Comparison of ENCODE assay signal across 19 cellular contexts in genomic region chr12:38159591-38160317, GRCh38.
"Had no signal": no experiment of that assay in that cellular context is flagged by ENCODE, and none has a peak within 500 bp of the region (broad histone marks: within the 10 kb centered on the region; RNA-seq: fewer than 3 reads in every experiment).

No MANE protein-coding gene starts in this region.

- H3K27me3 ChIP-seq: Peyer's patch had no signal

- DNase-seq: activated CD4-positive, CD25-positive, alpha-beta regulatory T cell; activated CD8-positive, alpha-beta T cell treated with anti-CD3 and anti-CD28 coated beads for 36 hours; activated effector memory CD4-positive, alpha-beta T cell treated with Interleukin-2 at 50 U/mL for 16 hours; activated naive CD4-positive, alpha-beta T cell; activated T-cell treated with anti-CD3 and anti-CD28 coated beads, Interleukin-2, amount 50 U/mL, for 24 hours; MM.1S; NCI-H1105 treated with DMSO at 0.1 percent for 48 hours; NCI-H1436 treated with DMSO at 0.1 percent for 48 hours; NCI-H187 treated with DMSO at 0.1 percent for 48 hours; NCI-H2081 treated with DMSO at 0.1 percent for 48 hours; NCI-H446; NCI-H524; SHP77 treated with DMSO at 0.1 percent for 48 hours; T-helper 17 cell; T-helper 9 cell had no signal

- H3K4me3 Mint-ChIP-seq: activated CD8-positive, alpha-beta T cell treated with anti-CD3 and anti-CD28 coated beads for 36 hours; activated naive CD4-positive, alpha-beta T cell treated with anti-CD3 and anti-CD28 coated beads, Interleukin-2, amount 50 U/mL, for 24 hours; activated T-cell treated with anti-CD3 and anti-CD28 coated beads, Interleukin-2, amount 50 U/mL, for 24 hours; activated T-helper 1 cell treated with anti-CD3 and anti-CD28 coated beads, Interleukin-12 subunit alpha, Interleukin-12 subunit beta, Interleukin-2, Interleukin-4 antibody, amounts not matched to agents 30 ng/mL and 10 ng/mL and 1 ng/mL, durations not matched to agents 14 hours and 24 hours and 36 hours; T-helper 17 cell had no signal

- H3K27ac Mint-ChIP-seq: activated CD8-positive, alpha-beta T cell treated with anti-CD3 and anti-CD28 coated beads for 36 hours; activated naive CD4-positive, alpha-beta T cell treated with anti-CD3 and anti-CD28 coated beads, Interleukin-2, amount 50 U/mL, for 24 hours; activated T-cell treated with anti-CD3 and anti-CD28 coated beads, Interleukin-2, amount 50 U/mL, for 24 hours; activated T-helper 1 cell treated with anti-CD3 and anti-CD28 coated beads, Interleukin-12 subunit alpha, Interleukin-12 subunit beta, Interleukin-2, Interleukin-4 antibody, amounts not matched to agents 30 ng/mL and 10 ng/mL and 1 ng/mL, durations not matched to agents 14 hours and 24 hours and 36 hours; T-helper 17 cell had no signal

- H3K36me3 Mint-ChIP-seq: activated naive CD4-positive, alpha-beta T cell treated with anti-CD3 and anti-CD28 coated beads, Interleukin-2, amount 50 U/mL, for 24 hours had no signal

- H3K4me3 ChIP-seq: breast epithelium, Peyer's patch had no signal

- H3K27me3 Mint-ChIP-seq: activated CD8-positive, alpha-beta T cell treated with anti-CD3 and anti-CD28 coated beads for 36 hours; activated naive CD4-positive, alpha-beta T cell treated with anti-CD3 and anti-CD28 coated beads, Interleukin-2, amount 50 U/mL, for 24 hours; activated T-cell treated with anti-CD3 and anti-CD28 coated beads, Interleukin-2, amount 50 U/mL, for 24 hours; T-helper 17 cell had no signal

- H3K36me3 ChIP-seq: breast epithelium, Peyer's patch had no signal

- H3K9me3 Mint-ChIP-seq: activated naive CD4-positive, alpha-beta T cell treated with anti-CD3 and anti-CD28 coated beads, Interleukin-2, amount 50 U/mL, for 24 hours; activated T-cell treated with anti-CD3 and anti-CD28 coated beads, Interleukin-2, amount 50 U/mL, for 24 hours had no signal

- H3K4me1 ChIP-seq: breast epithelium, Peyer's patch had no signal

- H3K27ac ChIP-seq: breast epithelium, Peyer's patch had no signal

- H3K4me1 Mint-ChIP-seq: activated naive CD4-positive, alpha-beta T cell treated with anti-CD3 and anti-CD28 coated beads, Interleukin-2, amount 50 U/mL, for 24 hours; T-helper 17 cell had no signal

- ATAC-seq: activated CD8-positive, alpha-beta T cell treated with anti-CD3 and anti-CD28 coated beads for 36 hours; T-helper 17 cell had no signal
